In genomic region chr17:17682293-17682736, GRCh38 we compare ENCODE assay signal across 8 cellular contexts. TPM values are rescaled to one million over a fixed set of nuclear protein-coding genes. Genes with fewer than 3 reads are reported as not detected.
DNase-seq lines count a peak whose midpoint lies in the region; ATAC-seq, FAIRE-seq and TF ChIP-seq lines count a peak whose summit lies in the region.

No MANE protein-coding gene starts in this region.

- FAIRE-seq in kidney (lab: Jason Lieb, UNC) = no peak

- DNase-seq in NCI-H82 (lab: John Stamatoyannopoulos, UW) = peak; percentile 70
- DNase-seq in NCI-H82 treated with DMSO at 0.1 percent for 48 hours (lab: John Stamatoyannopoulos, UW; ENCODE audit: unreplicated experiment) = no peak
- DNase-seq in T-helper 2 cell = peak in 4 of 5 experiments; percentile 25 to 65 (median 41)
- DNase-seq in brain microvascular endothelial cell = no peak
- peak; percentile 88 for DNase-seq in kidney
- peak; percentile 53 for DNase-seq in stimulated activated CD4-positive, alpha-beta T cell treated with anti-CD3 and anti-CD28 coated beads, Interleukin-12 subunit alpha, Interleukin-12 subunit beta, amount 100 ng/mL, for 4 hours
- no peak for DNase-seq in Ammon's horn (ENCODE audit: low spot score)

- H3K27me3 ChIP-seq in brain microvascular endothelial cell (replicated peaks) = no peaks in the 10 kb centered on the region

- H3K36me3 ChIP-seq in brain microvascular endothelial cell (replicated peaks) (no peaks in the 10 kb centered on the region), kidney (ENCODE audit: control insufficient read depth in 1 of 2, insufficient read depth in 2 of 2, low read length in 2 of 2) (no peaks in the 10 kb centered on the region)

- peak overlapping the region; percentile 82 for H3K4me3 ChIP-seq in brain microvascular endothelial cell (ENCODE audit: low read depth, low read length)
- peak overlapping the region; percentile 52 to 71 for H3K4me3 ChIP-seq in kidney (ENCODE audit: low read length in 2 of 2)

- intact Hi-C loops in kidney (cut with DNase I) = loop anchor here (5.0 kb wide), 1 partner anchor 180 kb away; no protein-coding TSS in a partner anchor

- ATAC-seq in HG03159 (IDR thresholded peaks at IDR 0.05; ENCODE audit: unreplicated experiment) = peak; percentile 33

- H3K9ac ChIP-seq in kidney (ENCODE audit: low read length in 2 of 2) = peak overlapping the region; percentile 60 to 75

- H3K27ac ChIP-seq in brain microvascular endothelial cell = peak overlapping the region; percentile 90
- peak overlapping the region; percentile 93 for H3K27ac ChIP-seq in kidney (ENCODE audit: low read depth in 2 of 2, low read length in 2 of 2)

- TF ChIP-seq CTCF in brain microvascular endothelial cell (IDR thresholded peaks at IDR 0.05; ENCODE audit: low read depth, low read length, missing control alignments) (no peak), kidney (IDR thresholded peaks at IDR 0.05; ENCODE audit: borderline replicate concordance, extremely low read depth, insufficient read depth) (no peak)

- H3K4me1 ChIP-seq in kidney (ENCODE audit: control insufficient read depth in 1 of 2, insufficient read depth in 1 of 2, low read depth in 1 of 2, low read length in 2 of 2) = peaks cover 22 to 24% of the 10 kb centered on the region in 2 donors

- in situ Hi-C loops in brain microvascular endothelial cell (cut with HindIII; ENCODE audit: low pct_ligation_motif_present, low sequenced_read_pairs) = no loop called here

- no peaks in the 10 kb centered on the region for H3K9me3 ChIP-seq in kidney (ENCODE audit: control insufficient read depth in 1 of 2, low read length in 2 of 2)

RNA-seq across cellular contexts. Expression of gene RAI1, which starts 1.1 kb away (rescaled TPM):
- 50.5 TPM for total RNA-seq in kidney
- 6.7 TPM for polyA plus RNA-seq in kidney (ENCODE audit: insufficient read depth, low read depth, low replicate concordance)

Comparison
In these comparisons a context has a peak if more than half of its experiments do, and no peak if none do; other contexts are left out.
1. DNase-seq: peak in NCI-H82 (single experiment), T-helper 2 cell (4 of 5), kidney (single experiment) and stimulated activated CD4-positive, alpha-beta T cell treated with anti-CD3 and anti-CD28 coated beads, Interleukin-12 subunit alpha, Interleukin-12 subunit beta, amount 100 ng/mL, for 4 hours (single experiment); none in NCI-H82 treated with DMSO at 0.1 percent for 48 hours (single experiment), brain microvascular endothelial cell (single experiment) and Ammon's horn (single experiment).